ENCODE assay signal across 9 cellular contexts in the genomic region with DNA sequence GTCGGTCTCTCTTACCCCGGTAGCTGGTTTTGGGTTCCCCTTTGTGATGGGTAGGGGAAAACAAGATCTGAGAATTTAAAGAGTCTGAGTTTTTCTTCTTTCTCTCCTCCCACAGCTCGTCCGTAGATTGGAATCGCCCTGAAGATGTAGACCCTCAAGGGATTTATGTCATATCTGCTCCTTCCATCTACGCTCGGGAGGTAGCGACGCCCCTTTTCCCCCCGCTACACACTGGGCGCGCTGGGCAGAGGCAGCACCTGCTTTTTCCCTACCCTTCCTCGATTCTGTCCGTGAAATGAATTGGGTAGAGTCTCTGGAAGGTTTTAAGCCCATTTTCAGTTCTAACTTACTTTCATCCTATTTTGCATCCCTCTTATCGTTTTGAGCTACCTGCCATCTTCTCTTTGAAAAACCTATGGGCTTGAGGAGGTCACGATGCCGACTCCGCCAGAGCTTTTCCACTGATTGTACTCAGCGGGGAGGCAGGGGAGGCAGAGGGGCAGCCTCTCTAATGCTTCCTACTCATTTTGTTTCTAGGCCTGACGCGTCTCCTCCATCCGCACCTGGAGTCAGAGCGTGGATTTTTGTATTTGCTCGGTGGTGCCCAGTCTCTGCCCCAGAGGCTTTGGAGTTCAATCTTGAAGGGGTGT. TPM values are rescaled to one million over a fixed set of nuclear protein-coding genes. Genes with fewer than 3 reads are reported as not detected.
A peak's percentile ranks its signal among the peaks of the same experiment; 100 is the strongest.
DNase-seq lines count a peak whose midpoint lies in the region; ATAC-seq, FAIRE-seq and TF ChIP-seq lines count a peak whose summit lies in the region.
"Had no signal": no experiment of that assay in that cellular context is flagged by ENCODE, and none has a peak within 500 bp of the region (broad histone marks: within the 10 kb centered on the region; RNA-seq: fewer than 3 reads in every experiment).

No MANE protein-coding gene starts in this region.

- H3K4me1 ChIP-seq in BLaER1 (peaks cover 15% of the 10 kb centered on the region), K562 (replicated peaks in 1 of 2; ENCODE audit: control insufficient read depth in 2 of 2, insufficient read depth in 2 of 2, low read length in 2 of 2) (peaks cover 9 to 29% of the 10 kb centered on the region in 2 experiments), mesodermal cell (ENCODE audit: control insufficient read depth, insufficient read depth, low read length, poor library complexity, severe bottlenecking) (no peaks in the 10 kb centered on the region), tibial artery (peaks cover 0 to 16% (median 5%) of the 10 kb centered on the region in 4 donors)

- TF ChIP-seq RAD21 in K562 (CRISPR knock-in tag; conservative IDR thresholded peaks at IDR 0.05 in 1 of 2, IDR thresholded peaks at IDR 0.05 in 1 of 2): no peak

- H3K27me3 ChIP-seq in BLaER1 (peaks cover 63% of the 10 kb centered on the region), K562 (ENCODE audit: control insufficient read depth in 2 of 2, insufficient read depth in 2 of 2, low read length in 2 of 2) (no peaks in the 10 kb centered on the region), tibial artery (peaks cover 3 to 86% of the 10 kb centered on the region in 2 donors)

- peaks cover 23% of the 10 kb centered on the region; the same call in 1 of the 2 replicates for H3K36me3 ChIP-seq in BLaER1
- no peaks in the 10 kb centered on the region for H3K36me3 ChIP-seq in K562 (ENCODE audit: control insufficient read depth, insufficient read depth, low read length)
- no peaks in the 10 kb centered on the region for H3K36me3 ChIP-seq in mesodermal cell (ENCODE audit: control insufficient read depth, insufficient read depth, low read length)
- H3K36me3 ChIP-seq in tibial artery: no peaks in the 10 kb centered on the region

- POLR2A ChIA-PET in K562 (lab: Yijun Ruan, JAX): interaction anchor here (0.7 to 1.9 kb wide), 3 partner anchors 9 to 72 kb away, joined by 4 to 5 read pairs (median 4); a partner anchor contains a TSS

- 33% methylated on average over 22 of the region's 24 CpGs for WGBS in K562 (ENCODE audit: insufficient coverage, low coverage, missing lambda C conversion rate)
- WGBS in mesodermal cell (ENCODE audit: insufficient coverage in 2 of 2), 2 experiments: 33 to 45% methylated on average over 15 to 20 of the region's 24 CpGs

- in situ Hi-C loops in K562 (cut with MboI): no loop called here

- TSS peak; percentile 79 for BruUV-seq in K562 (replicated peaks; lab: Mats Ljungman, UMichigan)

- H3K9me3 ChIP-seq in BLaER1: peaks cover 4% of the 10 kb centered on the region; the same call in 1 of the 2 replicates
- no peaks in the 10 kb centered on the region for H3K9me3 ChIP-seq in K562 (replicated peaks; ENCODE audit: control insufficient read depth, insufficient read depth, low read depth, low read length)
- H3K9me3 ChIP-seq in mesodermal cell (ENCODE audit: control insufficient read depth, low read length): peaks cover 4% of the 10 kb centered on the region
- no peaks in the 10 kb centered on the region for H3K9me3 ChIP-seq in tibial artery

- ATAC-seq in K562: no peak

- intact Hi-C loops in K562 (cut with micrococcal nuclease): no loop called here
- intact Hi-C loops in tibial artery (cut with DNase I; ENCODE audit: low total_unique reads): no loop called here

- CTCF ChIA-PET in K562 (lab: Yijun Ruan, JAX; ENCODE audit: low intra/inter-chr PET ratio): interaction anchor here (0.7 kb wide), 1 partner anchor 976 kb away, joined by 4 read pairs; no protein-coding TSS in a partner anchor

- TF ChIP-seq CTCF in K562 (IDR thresholded peaks at IDR 0.05 in 2 of 3, conservative IDR thresholded peaks at IDR 0.05 in 1 of 3; ENCODE audit: insufficient read depth in 2 of 3, low read depth in 1 of 3, low read length in 3 of 3) (no peak), tibial artery (IDR thresholded peaks at IDR 0.05) (no peak)

- H3K27ac ChIP-seq in BLaER1 (no peak overlapping the region), K562 (ENCODE audit: extremely low read depth, low read depth, low read length) (no peak overlapping the region), mesodermal cell (ENCODE audit: low read depth, low read length, severe bottlenecking) (no peak overlapping the region), tibial artery (no peak overlapping the region)

- H4K20me1 ChIP-seq in BLaER1 (peaks cover 37% of the 10 kb centered on the region), K562 (replicated peaks; ENCODE audit: control insufficient read depth, insufficient read depth, low read length) (no peaks in the 10 kb centered on the region)

- no peaks in the 10 kb centered on the region for H3K79me2 ChIP-seq in K562 (ENCODE audit: control insufficient read depth, insufficient read depth, low read length)

- TF ChIP-seq EP300 in K562 (IDR thresholded peaks at IDR 0.05; ENCODE audit: low read length): no peak

- H3K9ac ChIP-seq in BLaER1 (no peak overlapping the region), K562 (ENCODE audit: insufficient read depth in 1 of 2, low read depth in 2 of 2, low read length in 2 of 2) (peak overlapping the region; percentile 24 to 93)

- H3K4me3 ChIP-seq in BLaER1 (peak overlapping the region; percentile 66), K562 (peak overlapping the region; percentile 52), mesodermal cell (ENCODE audit: extremely low read depth, insufficient read depth, low read length, poor library complexity, severe bottlenecking) (peak overlapping the region; percentile 47), tibial artery (peak overlapping the region in 1 of 2 donors; percentile 45)
- H3K4me3 ChIP-seq in Jurkat, Clone E6-1 (ENCODE audit: low read length): peak overlapping the region; percentile 56

- no peak for DNase-seq in Jurkat, Clone E6-1 (ENCODE audit: low read depth, low spot score)
- no peak for DNase-seq in K562 (ENCODE audit: extremely low read depth in 1 of 4, low spot score in 3 of 4)
- DNase-seq in HK-2 (ENCODE audit: unreplicated experiment): no peak
- DNase-seq in kidney tubule cell (ENCODE audit: low spot score): no peak
- no peak for DNase-seq in tibial artery
- no peak for DNase-seq in NOMO-1 treated with DMSO at 0.1 percent for 48 hours (lab: John Stamatoyannopoulos, UW; ENCODE audit: unreplicated experiment)

- TF ChIP-seq POLR2A in K562 (conservative IDR thresholded peaks at IDR 0.05): no peak

- H3K9me1 ChIP-seq in K562 (ENCODE audit: control insufficient read depth, insufficient read depth, low read length): no peaks in the 10 kb centered on the region

- H3K4me2 ChIP-seq in BLaER1: peak overlapping the region; percentile 80
- H3K4me2 ChIP-seq in K562 (ENCODE audit: insufficient read depth, low read length): peak overlapping the region; percentile 85

- no peak for FAIRE-seq in K562 (lab: Jason Lieb, UNC)

- peak overlapping the region; percentile 91 for H2AFZ ChIP-seq in K562 (ENCODE audit: low read depth, low read length)

RNA-seq across cellular contexts. Expression of a gene that starts 7.1 kb away (rescaled TPM):
- not detected for polyA plus RNA-seq in Jurkat, Clone E6-1 (2012; ENCODE audit: insufficient read depth, insufficient read length)
- 0.25 TPM in 1 of 2 replicates, not detected in the other for total RNA-seq in K562 (2011; cell fraction: chromatin; rRNA removed; ENCODE audit: low replicate concordance)
- 0.50 TPM in 1 of 2 replicates, not detected in the other for total RNA-seq in K562 (2011; cell fraction: nucleolus; rRNA removed)
- total RNA-seq in K562 (2011; cell fraction: nucleoplasm; rRNA removed): 0.84 and 0.95 TPM in 2 replicates
- total RNA-seq in K562 (2014; rRNA removed) (not detected in 2 replicates), K562 (2014; rRNA removed; fragmentation: Illumina TruSeq; extraction: Trizol) (not detected in 2 replicates), K562 (2015; rRNA removed; fragmentation: Illumina TruSeq; extraction: Trizol) (not detected in 2 replicates), K562 (2021) (0.09 and 0.20 TPM in 2 replicates)
- polyA plus RNA-seq in K562 (2011; rRNA removed) (0.15 TPM in 1 of 2 replicates, not detected in the other), K562 (2014; fragmentation: Illumina TruSeq; extraction: Trizol) (0.08 and 0.09 TPM in 2 replicates), K562 (2014; fragmentation: Nextera tagmentation; extraction: Ambion mirVana) (under 1 TPM; 0.04 to 0.06 TPM), K562 (2014; rRNA removed) (0.05 TPM in 1 of 2 replicates, not detected in the other)
- 0.03 TPM in 1 of 2 replicates, not detected in the other for polyA plus RNA-seq in K562 (2011; cell fraction: cytosol; rRNA removed)
- 0.10 and 0.18 TPM in 2 replicates for polyA plus RNA-seq in K562 (2011; cell fraction: nucleus; rRNA removed)
- polyA plus RNA-seq in K562 (2012): 0.06 and 0.26 TPM in 2 replicates
- polyA minus RNA-seq in K562 (2011; rRNA and poly(A)+ RNA removed): not detected in 2 replicates
- polyA minus RNA-seq in K562 (2011; cell fraction: cytosol; rRNA and poly(A)+ RNA removed): not detected in 2 replicates
- polyA minus RNA-seq in K562 (2011; cell fraction: nucleus; rRNA and poly(A)+ RNA removed): not detected in 2 replicates
- 1.6 TPM for polyA plus RNA-seq in mesodermal cell (2013, experiment 1 of 2)
- 1.1 TPM for polyA plus RNA-seq in mesodermal cell (2013, experiment 2 of 2)
- total RNA-seq: renal cortical epithelial cell had no signal

RNA-seq across cellular contexts. Expression of a gene that starts 9.1 kb away (rescaled TPM):
- polyA plus RNA-seq in Jurkat, Clone E6-1 (2012; ENCODE audit: insufficient read depth, insufficient read length): 6.9 TPM
- 0.56 and 1.8 TPM in 2 replicates for total RNA-seq in K562 (2011; cell fraction: chromatin; rRNA removed; ENCODE audit: low replicate concordance)
- 2.0 and 2.5 TPM in 2 replicates for total RNA-seq in K562 (2011; cell fraction: nucleolus; rRNA removed)
- total RNA-seq in K562 (2011; cell fraction: nucleoplasm; rRNA removed): 2.1 TPM in 2 replicates
- total RNA-seq in K562 (2014; rRNA removed) (5.4 and 5.5 TPM in 2 replicates), K562 (2014; rRNA removed; fragmentation: Illumina TruSeq; extraction: Trizol) (1.1 TPM in 2 replicates), K562 (2015; rRNA removed; fragmentation: Illumina TruSeq; extraction: Trizol) (0.80 and 1.1 TPM in 2 replicates), K562 (2021) (2.5 and 3.4 TPM in 2 replicates)
- polyA plus RNA-seq in K562 (2011; rRNA removed) (2.1 and 2.5 TPM in 2 replicates), K562 (2014; fragmentation: Illumina TruSeq; extraction: Trizol) (0.53 and 0.92 TPM in 2 replicates), K562 (2014; fragmentation: Nextera tagmentation; extraction: Ambion mirVana) (1 to 10 TPM in 1 of 2 experiments, under 1 TPM in 1; 0.92 to 1.2 TPM), K562 (2014; rRNA removed) (5.2 and 6.3 TPM in 2 replicates)
- 3.2 and 6.3 TPM in 2 replicates for polyA plus RNA-seq in K562 (2011; cell fraction: cytosol; rRNA removed)
- polyA plus RNA-seq in K562 (2011; cell fraction: nucleus; rRNA removed): 2.0 TPM in 2 replicates
- 1.3 and 2.0 TPM in 2 replicates for polyA plus RNA-seq in K562 (2012)
- 0.39 and 0.63 TPM in 2 replicates for polyA minus RNA-seq in K562 (2011; rRNA and poly(A)+ RNA removed)
- polyA minus RNA-seq in K562 (2011; cell fraction: cytosol; rRNA and poly(A)+ RNA removed): 0.86 and 1.1 TPM in 2 replicates
- polyA minus RNA-seq in K562 (2011; cell fraction: nucleus; rRNA and poly(A)+ RNA removed): 0.94 and 1.4 TPM in 2 replicates
- 4.2 TPM for polyA plus RNA-seq in mesodermal cell (2013, experiment 1 of 2)
- polyA plus RNA-seq in mesodermal cell (2013, experiment 2 of 2): 3.2 TPM

RNA-seq across cellular contexts. Expression of a gene that starts 24.8 kb away (rescaled TPM):
- 2.8 TPM for polyA plus RNA-seq in Jurkat, Clone E6-1 (2012; ENCODE audit: insufficient read depth, insufficient read length)
- 8.1 and 8.9 TPM in 2 replicates for total RNA-seq in K562 (2011; cell fraction: chromatin; rRNA removed; ENCODE audit: low replicate concordance)
- 10.8 and 12.5 TPM in 2 replicates for total RNA-seq in K562 (2011; cell fraction: nucleolus; rRNA removed)
- 11.3 and 14.6 TPM in 2 replicates for total RNA-seq in K562 (2011; cell fraction: nucleoplasm; rRNA removed)
- 4.8 and 5.1 TPM in 2 replicates for total RNA-seq in K562 (2014; rRNA removed)
- total RNA-seq in K562 (2014; rRNA removed; fragmentation: Illumina TruSeq; extraction: Trizol): 3.9 and 4.8 TPM in 2 replicates
- total RNA-seq in K562 (2015; rRNA removed; fragmentation: Illumina TruSeq; extraction: Trizol): 2.9 and 3.5 TPM in 2 replicates
- total RNA-seq in K562 (2021): 3.9 and 4.2 TPM in 2 replicates
- 7.9 and 9.3 TPM in 2 replicates for polyA plus RNA-seq in K562 (2011; rRNA removed)
- 5.2 and 12.3 TPM in 2 replicates for polyA plus RNA-seq in K562 (2011; cell fraction: cytosol; rRNA removed)
- polyA plus RNA-seq in K562 (2011; cell fraction: nucleus; rRNA removed): 7.6 and 8.6 TPM in 2 replicates
- polyA plus RNA-seq in K562 (2012): 5.4 and 9.1 TPM in 2 replicates
- 2.0 and 2.8 TPM in 2 replicates for polyA plus RNA-seq in K562 (2014; fragmentation: Illumina TruSeq; extraction: Trizol)
- 1 to 10 TPM; 4.9 to 5.4 TPM for polyA plus RNA-seq in K562 (2014; fragmentation: Nextera tagmentation; extraction: Ambion mirVana)
- polyA plus RNA-seq in K562 (2014; rRNA removed): 8.8 and 9.8 TPM in 2 replicates
- polyA minus RNA-seq in K562 (2011; rRNA and poly(A)+ RNA removed): 2.8 and 3.4 TPM in 2 replicates
- 1.0 and 2.1 TPM in 2 replicates for polyA minus RNA-seq in K562 (2011; cell fraction: cytosol; rRNA and poly(A)+ RNA removed)
- polyA minus RNA-seq in K562 (2011; cell fraction: nucleus; rRNA and poly(A)+ RNA removed): 4.4 and 8.7 TPM in 2 replicates
- 2.3 TPM for polyA plus RNA-seq in mesodermal cell (2013, experiment 1 of 2)
- polyA plus RNA-seq in mesodermal cell (2013, experiment 2 of 2): 2.8 TPM

RNA-seq across cellular contexts. Expression of a gene that starts 27.2 kb away (rescaled TPM):
- 137 TPM for polyA plus RNA-seq in Jurkat, Clone E6-1 (2012; ENCODE audit: insufficient read depth, insufficient read length)
- 133 and 241 TPM in 2 replicates for total RNA-seq in K562 (2011; cell fraction: chromatin; rRNA removed; ENCODE audit: low replicate concordance)
- 181 and 193 TPM in 2 replicates for total RNA-seq in K562 (2011; cell fraction: nucleolus; rRNA removed)
- 161 and 168 TPM in 2 replicates for total RNA-seq in K562 (2011; cell fraction: nucleoplasm; rRNA removed)
- total RNA-seq in K562 (2014; rRNA removed): 221 and 239 TPM in 2 replicates
- 81.4 and 94.9 TPM in 2 replicates for total RNA-seq in K562 (2014; rRNA removed; fragmentation: Illumina TruSeq; extraction: Trizol)
- 145 and 148 TPM in 2 replicates for total RNA-seq in K562 (2015; rRNA removed; fragmentation: Illumina TruSeq; extraction: Trizol)
- total RNA-seq in K562 (2021): 214 and 221 TPM in 2 replicates
- 166 and 170 TPM in 2 replicates for polyA plus RNA-seq in K562 (2011; rRNA removed)
- polyA plus RNA-seq in K562 (2011; cell fraction: cytosol; rRNA removed): 245 and 333 TPM in 2 replicates
- polyA plus RNA-seq in K562 (2011; cell fraction: nucleus; rRNA removed): 158 and 195 TPM in 2 replicates
- polyA plus RNA-seq in K562 (2012): 135 and 190 TPM in 2 replicates
- 157 and 181 TPM in 2 replicates for polyA plus RNA-seq in K562 (2014; fragmentation: Illumina TruSeq; extraction: Trizol)
- 10 to 100 TPM; 28.3 to 55.4 TPM for polyA plus RNA-seq in K562 (2014; fragmentation: Nextera tagmentation; extraction: Ambion mirVana)
- polyA plus RNA-seq in K562 (2014; rRNA removed): 221 and 228 TPM in 2 replicates
- polyA minus RNA-seq in K562 (2011; rRNA and poly(A)+ RNA removed): 114 and 139 TPM in 2 replicates
- polyA minus RNA-seq in K562 (2011; cell fraction: cytosol; rRNA and poly(A)+ RNA removed): 106 and 111 TPM in 2 replicates
- 45.2 and 70.6 TPM in 2 replicates for polyA minus RNA-seq in K562 (2011; cell fraction: nucleus; rRNA and poly(A)+ RNA removed)
- 72.9 TPM for polyA plus RNA-seq in mesodermal cell (2013, experiment 1 of 2)
- polyA plus RNA-seq in mesodermal cell (2013, experiment 2 of 2): 65.8 TPM

RNA-seq across cellular contexts. Expression of a gene that starts 32.1 kb away (rescaled TPM):
- 19.3 TPM for polyA plus RNA-seq in Jurkat, Clone E6-1 (2012; ENCODE audit: insufficient read depth, insufficient read length)
- total RNA-seq in K562 (2011; cell fraction: chromatin; rRNA removed; ENCODE audit: low replicate concordance): 3.2 and 4.8 TPM in 2 replicates
- 4.1 and 4.8 TPM in 2 replicates for total RNA-seq in K562 (2011; cell fraction: nucleolus; rRNA removed)
- total RNA-seq in K562 (2011; cell fraction: nucleoplasm; rRNA removed): 4.2 TPM in 2 replicates
- total RNA-seq in K562 (2014; rRNA removed): 18.5 and 20.8 TPM in 2 replicates
- 10.9 and 11.7 TPM in 2 replicates for total RNA-seq in K562 (2014; rRNA removed; fragmentation: Illumina TruSeq; extraction: Trizol)
- 9.9 and 11.3 TPM in 2 replicates for total RNA-seq in K562 (2015; rRNA removed; fragmentation: Illumina TruSeq; extraction: Trizol)
- 13.8 and 14.6 TPM in 2 replicates for total RNA-seq in K562 (2021)
- 7.3 and 12.4 TPM in 2 replicates for polyA plus RNA-seq in K562 (2011; rRNA removed)
- polyA plus RNA-seq in K562 (2011; cell fraction: cytosol; rRNA removed): 4.4 and 10.2 TPM in 2 replicates
- polyA plus RNA-seq in K562 (2011; cell fraction: nucleus; rRNA removed): 4.6 TPM in 2 replicates
- polyA plus RNA-seq in K562 (2012): 11.3 and 17.7 TPM in 2 replicates
- polyA plus RNA-seq in K562 (2014; fragmentation: Illumina TruSeq; extraction: Trizol): 8.2 and 9.6 TPM in 2 replicates
- polyA plus RNA-seq in K562 (2014; fragmentation: Nextera tagmentation; extraction: Ambion mirVana): 1 to 10 TPM; 2.5 to 2.7 TPM
- 18.5 and 23.6 TPM in 2 replicates for polyA plus RNA-seq in K562 (2014; rRNA removed)
- 3.9 TPM in 2 replicates for polyA minus RNA-seq in K562 (2011; rRNA and poly(A)+ RNA removed)
- polyA minus RNA-seq in K562 (2011; cell fraction: cytosol; rRNA and poly(A)+ RNA removed): 4.0 and 4.4 TPM in 2 replicates
- 1.3 and 3.2 TPM in 2 replicates for polyA minus RNA-seq in K562 (2011; cell fraction: nucleus; rRNA and poly(A)+ RNA removed)
- 22.4 TPM for polyA plus RNA-seq in mesodermal cell (2013, experiment 1 of 2)
- 21.3 TPM for polyA plus RNA-seq in mesodermal cell (2013, experiment 2 of 2)
